8 cellular contexts compared by ENCODE assay signal in genomic region chr7:42940985-42941847, GRCh38. TPM values are rescaled to one million over a fixed set of nuclear protein-coding genes. Genes with fewer than 3 reads are reported as not detected.
A peak's percentile ranks its signal among the peaks of the same experiment; 100 is the strongest.
DNase-seq lines count a peak whose midpoint lies in the region; ATAC-seq and TF ChIP-seq lines count a peak whose summit lies in the region.

No MANE protein-coding gene starts in this region.

- WGBS in esophagus squamous epithelium, 2 donors: 58 to 74% methylated on average over 11 to 13 of the region's 13 CpGs

- no peaks in the 10 kb centered on the region for H3K27me3 Mint-ChIP-seq in nephron progenitor cell (ENCODE audit: low read depth, poor library complexity)
- no peaks in the 10 kb centered on the region for H3K27me3 Mint-ChIP-seq in stimulated activated naive CD8-positive, alpha-beta T cell treated with anti-CD3 and anti-CD28 coated beads, Interleukin-15, amount 100 ng/mL, for 72 hours

- POLR2A ChIA-PET in OCI-LY7 (lab: Charles Lee): interaction anchor here (0.6 to 1.5 kb wide), 5 partner anchors 8 to 29 kb away, joined by 3 to 6 read pairs (median 5); partner anchors contain the start of genes C7orf25, MRPL32 and PSMA2

- H3K27me3 ChIP-seq in esophagus squamous epithelium: no peaks in the 10 kb centered on the region

- H3K27ac ChIP-seq in OCI-LY7 (ENCODE audit: low read depth, low read length, poor library complexity, severe bottlenecking) (no peak overlapping the region), esophagus squamous epithelium (no peak overlapping the region)

- peaks cover 17% of the 10 kb centered on the region for H3K36me3 Mint-ChIP-seq in nephron progenitor cell (ENCODE audit: low read depth)

- no peak overlapping the region for H2AFZ ChIP-seq in OCI-LY7 (ENCODE audit: low read length)

- H3K9me3 Mint-ChIP-seq in nephron progenitor cell: no peaks in the 10 kb centered on the region
- H3K9me3 Mint-ChIP-seq in stimulated activated naive CD8-positive, alpha-beta T cell treated with anti-CD3 and anti-CD28 coated beads, Interleukin-15, amount 100 ng/mL, for 72 hours: no peaks in the 10 kb centered on the region

- ATAC-seq in GM18858 (IDR thresholded peaks at IDR 0.05; ENCODE audit: unreplicated experiment): peak; percentile 41
- peak; percentile 53 for ATAC-seq in stimulated activated naive CD8-positive, alpha-beta T cell treated with anti-CD3 and anti-CD28 coated beads, Interleukin-15, amount 100 ng/mL, for 72 hours

- TF ChIP-seq CTCF in OCI-LY7 (conservative IDR thresholded peaks at IDR 0.05; ENCODE audit: low read length) (peak; percentile 99), esophagus squamous epithelium (IDR thresholded peaks at IDR 0.05) (peak; percentile 53 to 92 (median 78)), nephron progenitor cell (IDR thresholded peaks at IDR 0.05) (peak; percentile 92)

- no peaks in the 10 kb centered on the region for H3K4me1 Mint-ChIP-seq in nephron progenitor cell
- H3K4me1 Mint-ChIP-seq in stimulated activated naive CD8-positive, alpha-beta T cell treated with anti-CD3 and anti-CD28 coated beads, Interleukin-15, amount 100 ng/mL, for 72 hours: peaks cover 42% of the 10 kb centered on the region

- CTCF ChIA-PET in OCI-LY7 (lab: Charles Lee; ENCODE audit: unreplicated experiment): interaction anchor here (0.7 to 1.2 kb wide), 5 partner anchors 130 to 498 kb away, joined by 3 to 5 read pairs (median 3); no protein-coding TSS in a partner anchor

- no peaks in the 10 kb centered on the region for H3K9me2 ChIP-seq in OCI-LY7 (ENCODE audit: insufficient read depth, low read length)

- no peak overlapping the region for H3K4me3 Mint-ChIP-seq in nephron progenitor cell
- H3K4me3 Mint-ChIP-seq in stimulated activated naive CD8-positive, alpha-beta T cell treated with anti-CD3 and anti-CD28 coated beads, Interleukin-15, amount 100 ng/mL, for 72 hours: no peak overlapping the region

- H3K79me2 ChIP-seq in OCI-LY7 (ENCODE audit: insufficient read depth, low read depth, low read length): no peaks in the 10 kb centered on the region

- H3K4me2 ChIP-seq in OCI-LY7 (ENCODE audit: low read length): no peak overlapping the region

- no peak overlapping the region for H3K27ac Mint-ChIP-seq in nephron progenitor cell
- H3K27ac Mint-ChIP-seq in stimulated activated naive CD8-positive, alpha-beta T cell treated with anti-CD3 and anti-CD28 coated beads, Interleukin-15, amount 100 ng/mL, for 72 hours: no peak overlapping the region

- no peak overlapping the region for H3K4me3 ChIP-seq in OCI-LY7 (ENCODE audit: low read depth, low read length, poor library complexity, severe bottlenecking)
- H3K4me3 ChIP-seq in esophagus squamous epithelium: no peak overlapping the region

- H3K36me3 ChIP-seq in OCI-LY7 (ENCODE audit: insufficient read depth, low read length): peaks cover 46% of the 10 kb centered on the region
- peaks cover 0 to 39% (median 5%) of the 10 kb centered on the region in 3 donors for H3K36me3 ChIP-seq in esophagus squamous epithelium

- H4K20me1 ChIP-seq in OCI-LY7 (ENCODE audit: insufficient read depth, low read length): no peaks in the 10 kb centered on the region

- peaks cover 29% of the 10 kb centered on the region for H3K4me1 ChIP-seq in OCI-LY7 (ENCODE audit: insufficient read depth, low read length, poor library complexity, severe bottlenecking)
- H3K4me1 ChIP-seq in esophagus squamous epithelium: no peaks in the 10 kb centered on the region

- H3K9me3 ChIP-seq in OCI-LY7 (ENCODE audit: low read length) (no peaks in the 10 kb centered on the region), esophagus squamous epithelium (no peaks in the 10 kb centered on the region)

- intact Hi-C loops in OCI-LY7 (cut with micrococcal nuclease; ENCODE audit: unreplicated experiment) (loop anchor here (1.0 to 2.0 kb wide), 5 partner anchors 114 to 498 kb away; no protein-coding TSS in a partner anchor), esophagus squamous epithelium (cut with DNase I) (loop anchor here (5.0 to 10.0 kb wide), 2 partner anchors 174 to 321 kb away; partner anchors contain the start of gene HECW1)

- BruUV-seq in OCI-LY7 (replicated peaks; lab: Mats Ljungman, UMichigan): no TSS peak

- DNase-seq in AG08396 (ENCODE audit: low spot score) (peak; percentile 62), HT1080 (ENCODE audit: low read depth) (peak; percentile 50), OCI-LY7 (ENCODE audit: low spot score) (peak; percentile 87), activated T-cell treated with anti-CD3 and anti-CD28 coated beads for 4 hours (peak; percentile 60), esophagus squamous epithelium (lab: John Stamatoyannopoulos, UW) (no peak), nephron progenitor cell (peak; percentile 88)
- peak; percentile 64 to 75 for DNase-seq in stimulated activated naive CD8-positive, alpha-beta T cell treated with anti-CD3 and anti-CD28 coated beads, Interleukin-15, amount 100 ng/mL, for 72 hours

- TF ChIP-seq POLR2A in esophagus squamous epithelium (IDR thresholded peaks at IDR 0.05): no peak

RNA-seq across cellular contexts. Expression of gene MRPL32, which starts 9.0 kb away (rescaled TPM):
- 108 and 117 TPM in 2 replicates for total RNA-seq in HT1080 (2014; rRNA removed; shearing (Covaris generic))
- polyA plus RNA-seq in HT1080 (2015; cell fraction: cytosol; rRNA removed): 67.0 and 77.4 TPM in 2 replicates
- 88.7 and 92.8 TPM in 2 replicates for polyA plus RNA-seq in HT1080 (2015; cell fraction: nucleus; rRNA removed)
- 61.8 and 89.7 TPM in 2 replicates for total RNA-seq in OCI-LY7 (2014; rRNA removed; shearing (Covaris generic))
- 55.7 and 59.7 TPM in 2 replicates for total RNA-seq in OCI-LY7 (2022)
- 10 to 100 TPM; 48.9 to 61.4 (median 55.8) TPM for total RNA-seq in esophagus squamous epithelium

RNA-seq across cellular contexts. Expression of gene PSMA2, which starts 9.2 kb away (rescaled TPM):
- total RNA-seq in HT1080 (2014; rRNA removed; shearing (Covaris generic)): 79.8 and 95.6 TPM in 2 replicates
- polyA plus RNA-seq in HT1080 (2015; cell fraction: cytosol; rRNA removed): 160 and 161 TPM in 2 replicates
- polyA plus RNA-seq in HT1080 (2015; cell fraction: nucleus; rRNA removed): 106 and 115 TPM in 2 replicates
- total RNA-seq in OCI-LY7 (2014; rRNA removed; shearing (Covaris generic)): 40.2 and 45.7 TPM in 2 replicates
- total RNA-seq in OCI-LY7 (2022) (101 and 145 TPM in 2 replicates), esophagus squamous epithelium (100 to 1,000 TPM in 1 of 4 donors, 10 to 100 TPM in 3; 33.1 to 123 (median 81.4) TPM)

RNA-seq across cellular contexts. Expression of gene C7orf25, which starts 29.3 kb away (rescaled TPM):
- 9.0 and 12.5 TPM in 2 replicates for total RNA-seq in HT1080 (2014; rRNA removed; shearing (Covaris generic))
- 15.7 and 16.5 TPM in 2 replicates for polyA plus RNA-seq in HT1080 (2015; cell fraction: cytosol; rRNA removed)
- polyA plus RNA-seq in HT1080 (2015; cell fraction: nucleus; rRNA removed): 6.3 and 8.6 TPM in 2 replicates
- total RNA-seq in OCI-LY7 (2014; rRNA removed; shearing (Covaris generic)): 2.3 and 6.0 TPM in 2 replicates
- total RNA-seq in OCI-LY7 (2022) (7.3 and 9.1 TPM in 2 replicates), esophagus squamous epithelium (1 to 10 TPM; 4.8 to 8.9 (median 7.0) TPM)
